Comparison of ENCODE assay signal across 8 cellular contexts in genomic region chr1:148371551-148371994, GRCh38.
DNase-seq lines count a peak whose midpoint lies in the region; ATAC-seq, FAIRE-seq and TF ChIP-seq lines count a peak whose summit lies in the region.
"Not testable (repeated sequence)": the region's sequence is repeated elsewhere in the genome, so short reads cannot be mapped to it uniquely, and the experiment has no call there.

No MANE protein-coding gene starts in this region.

- not testable (repeated sequence) for H3F3A ChIP-seq in DOHH2 (ENCODE audit: control insufficient read depth, insufficient read depth)

- H3K27me3 Mint-ChIP-seq in MCF 10A (ENCODE audit: insufficient read depth, unreplicated experiment), result not testable (repeated sequence)

- not testable (repeated sequence) for H3K27ac ChIP-seq in DOHH2 (ENCODE audit: low read depth, low read length); pancreas; substantia nigra (ENCODE audit: low read depth, low read length, poor library complexity, severe bottlenecking)

- not testable (repeated sequence) for H3K4me1 ChIP-seq in DOHH2 (ENCODE audit: control insufficient read depth, low read length); pancreas

- not testable (repeated sequence) for H3K4me3 Mint-ChIP-seq in MCF 10A (ENCODE audit: unreplicated experiment)

- not testable (repeated sequence) for H3K36me3 ChIP-seq in DOHH2 (ENCODE audit: control insufficient read depth, low read length); pancreas

- not testable (repeated sequence) for H3K4me2 ChIP-seq in DOHH2 (ENCODE audit: low read length)

- TF ChIP-seq CTCF in DOHH2 (IDR thresholded peaks at IDR 0.05; ENCODE audit: low read depth, low read length, poor library complexity, severe bottlenecking) (peak; percentile 67), MCF 10A (IDR thresholded peaks at IDR 0.05; ENCODE audit: unreplicated experiment) (peak; percentile 93), pancreas (IDR thresholded peaks at IDR 0.05) (peak; percentile 43 to 58 (median 53))

- not testable (repeated sequence) for H3K79me2 ChIP-seq in DOHH2 (ENCODE audit: control insufficient read depth, low read length)

- CTCF ChIA-PET in MCF 10A (lab: Yijun Ruan, JAX), result interaction anchor here (0.8 to 3.0 kb wide), 9 partner anchors 8 to 157 kb away, joined by 3 to 53 read pairs (median 8); no protein-coding TSS in a partner anchor

- not testable (repeated sequence) for H3K4me3 ChIP-seq in DOHH2 (ENCODE audit: low read length); pancreas

- not testable (repeated sequence) for H3K9me3 ChIP-seq in DOHH2 (ENCODE audit: control insufficient read depth, insufficient read depth, low read length); pancreas

- POLR2A ChIA-PET in MCF 10A (lab: Yijun Ruan, JAX), result interaction anchor here (1.0 kb wide), 2 partner anchors 17 to 151 kb away, joined by 3 to 4 read pairs; no protein-coding TSS in a partner anchor

- peak; percentile 89 for ATAC-seq in left ventricle myocardium superior
- peak; percentile 91 to 100 (median 98) for ATAC-seq in pancreas

- H4K20me1 ChIP-seq in DOHH2 (ENCODE audit: control insufficient read depth, insufficient read depth, low read depth, low read length), result not testable (repeated sequence)

- H3K36me3 Mint-ChIP-seq in MCF 10A (ENCODE audit: insufficient read depth, unreplicated experiment), result not testable (repeated sequence)

- not testable (repeated sequence) for H3K27me3 ChIP-seq in DOHH2 (ENCODE audit: control insufficient read depth, low read length); pancreas

- FAIRE-seq in pancreas (lab: Jason Lieb, UNC), result not testable (repeated sequence)

- not testable (repeated sequence) for H3K9me2 ChIP-seq in DOHH2 (replicated peaks; ENCODE audit: control insufficient read depth, low read length)

- intact Hi-C loops in MCF 10A (cut with micrococcal nuclease); left ventricle myocardium superior (cut with micrococcal nuclease); pancreas (cut with DNase I): not testable (repeated sequence)

- H3K27ac Mint-ChIP-seq in MCF 10A (ENCODE audit: low read depth, unreplicated experiment), result not testable (repeated sequence)

- 5 to 8% methylated on average over 4 of the region's 4 CpGs for WGBS in pancreas, 2 donors

- not testable (repeated sequence) for H3K9me3 Mint-ChIP-seq in MCF 10A (ENCODE audit: unreplicated experiment)

- peaks cover 21% of the 10 kb centered on the region for H3K4me1 Mint-ChIP-seq in MCF 10A (ENCODE audit: insufficient read depth, unreplicated experiment)

- not testable (repeated sequence) for BruUV-seq in MCF 10A (replicated peaks; lab: Mats Ljungman, UMichigan)

- peak; percentile 87 for DNase-seq in HuH-7 (ENCODE audit: low spot score)
- DNase-seq in NK-92 treated with Interleukin-12 subunit alpha and Interleukin-12 subunit beta, amount 100 ng/mL, for 24 hours (lab: John Stamatoyannopoulos, UW), result peak; percentile 24
- peak; percentile 75 for DNase-seq in activated CD4-positive, alpha-beta T cell treated with anti-CD3 and anti-CD28 coated beads for 48 hours
- peak; percentile 84 for DNase-seq in MCF 10A (ENCODE audit: unreplicated experiment)
- DNase-seq in left ventricle myocardium superior, result peak; percentile 45
- peak in 3 of 6 donors; percentile 46 to 72 (median 52) for DNase-seq in pancreas
- DNase-seq in substantia nigra (lab: John Stamatoyannopoulos, UW), result peak in 43 of 49 donors; percentile 3 to 77 (median 36)
